ENCODE assay signal across 12 cellular contexts in the genomic region with DNA sequence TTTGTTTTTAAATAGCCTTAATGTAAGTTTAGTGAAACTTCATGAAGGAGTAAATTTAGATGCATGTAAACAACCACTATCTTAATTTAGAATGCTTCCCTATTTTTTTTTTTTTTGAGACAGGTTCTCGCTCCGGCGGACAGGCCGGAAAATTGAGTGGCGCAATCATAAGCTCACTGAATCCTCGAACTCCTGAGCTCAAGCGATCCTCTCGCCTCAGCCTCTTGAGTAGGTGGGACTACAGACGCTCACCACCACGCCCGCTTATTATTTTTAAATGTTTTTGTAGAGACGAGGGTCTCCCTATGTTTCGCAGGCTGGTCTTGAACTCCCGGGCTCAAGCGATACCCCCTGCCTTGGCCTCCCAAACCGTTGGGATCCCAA. TPM values are rescaled to one million over a fixed set of nuclear protein-coding genes. Genes with fewer than 3 reads are reported as not detected.
DNase-seq lines count a peak whose midpoint lies in the region; ATAC-seq, FAIRE-seq and TF ChIP-seq lines count a peak whose summit lies in the region.
"Had no signal": no experiment of that assay in that cellular context is flagged by ENCODE, and none has a peak within 500 bp of the region (broad histone marks: within the 10 kb centered on the region; RNA-seq: fewer than 3 reads in every experiment).

No MANE protein-coding gene starts in this region.

- no peak overlapping the region for H3K4me3 ChIP-seq in CD4-positive, CD25-positive, alpha-beta regulatory T cell (ENCODE audit: low read depth, low read length)
- peak overlapping the region in 1 of 2 experiments; percentile 85; a peak in 1 of 4 replicates for H3K4me3 ChIP-seq in HCT116 (replicated peaks in 1 of 2; ENCODE audit: low read depth in 1 of 2, low read length in 2 of 2)

- no peak for DNase-seq in CD4-positive, CD25-positive, alpha-beta regulatory T cell
- DNase-seq in HCT116 (ENCODE audit: low read depth, low spot score) (no peak), WTC11 (ENCODE audit: low spot score) (no peak), mesothelial cell of epicardium (ENCODE audit: low spot score in 2 of 2, unreplicated experiment in 2 of 2) (no peak), GM12892 (ENCODE audit: insufficient read length) (no peak), NCI-H1105 treated with DMSO at 0.1 percent for 48 hours (lab: John Stamatoyannopoulos, UW) (no peak), GM19239 (ENCODE audit: insufficient read length, low spot score) (no peak)
- DNase-seq: SJCRH30 had no signal

- peak overlapping the region; percentile 96 for H3K4me2 ChIP-seq in HCT116 (ENCODE audit: low read length)

- intact Hi-C loops in HCT116 (cut with micrococcal nuclease) = loop anchor here (2.0 kb wide), 1 partner anchor 75 kb away; a partner anchor contains a TSS

- peak overlapping the region; percentile 85 to 98 (median 92) for H3K4me3 Mint-ChIP-seq in CD4-positive, CD25-positive, alpha-beta regulatory T cell
- H3K4me3 Mint-ChIP-seq in WTC11 = peak overlapping the region; percentile 86
- H3K4me3 Mint-ChIP-seq in mesothelial cell of epicardium = peak overlapping the region; percentile 88

- RAD21 ChIA-PET in HCT116 (lab: Charles Lee; ENCODE audit: low non-redundant PET in 1 of 2, low total read pairs in 2 of 2, uncharacterized antibody in 2 of 2, unreplicated experiment in 2 of 2) = no interaction called here

- TF ChIP-seq CTCF in HCT116 (IDR thresholded peaks at IDR 0.05 in 2 of 3, conservative IDR thresholded peaks at IDR 0.05 in 1 of 3; ENCODE audit: borderline replicate concordance in 1 of 3, insufficient read depth in 1 of 3, low read depth in 2 of 3, low read length in 2 of 3) (no peak), WTC11 (IDR thresholded peaks at IDR 0.05) (no peak), mesothelial cell of epicardium (IDR thresholded peaks at IDR 0.05; ENCODE audit: unreplicated experiment) (no peak)

- TF ChIP-seq RAD21 in HCT116 (IDR thresholded peaks at IDR 0.05; ENCODE audit: low read depth) = no peak

- FAIRE-seq in GM12892 (lab: Jason Lieb, UNC) (no peak), GM19239 (lab: Jason Lieb, UNC) (no peak)
- FAIRE-seq: kidney had no signal

- no peaks in the 10 kb centered on the region for H3K9me3 Mint-ChIP-seq in CD4-positive, CD25-positive, alpha-beta regulatory T cell
- H3K9me3 Mint-ChIP-seq in WTC11 = no peaks in the 10 kb centered on the region
- no peaks in the 10 kb centered on the region for H3K9me3 Mint-ChIP-seq in mesothelial cell of epicardium

- peaks cover 12 to 43% (median 26%) of the 10 kb centered on the region in 4 donors for H3K4me1 Mint-ChIP-seq in CD4-positive, CD25-positive, alpha-beta regulatory T cell
- H3K4me1 Mint-ChIP-seq in WTC11 (peaks cover 7% of the 10 kb centered on the region), mesothelial cell of epicardium (peaks cover 14% of the 10 kb centered on the region)

- no peak for ATAC-seq in CD4-positive, CD25-positive, alpha-beta regulatory T cell (ENCODE audit: low read depth in 2 of 2)
- no peak for ATAC-seq in HCT116
- no peak for ATAC-seq in WTC11
- no peak for ATAC-seq in HG02973 (IDR thresholded peaks at IDR 0.05; ENCODE audit: unreplicated experiment)

- peak overlapping the region in 1 of 3 donors; percentile 91 for H3K27ac Mint-ChIP-seq in CD4-positive, CD25-positive, alpha-beta regulatory T cell
- H3K27ac Mint-ChIP-seq in WTC11 = no peak overlapping the region
- no peak overlapping the region for H3K27ac Mint-ChIP-seq in mesothelial cell of epicardium

- CTCF ChIA-PET in HCT116 (lab: Charles Lee) = no interaction called here
- CTCF ChIA-PET in WTC11 (lab: Charles Lee) = interaction anchor here (0.7 kb wide), 1 partner anchor 35 kb away, joined by 3 read pairs; no protein-coding TSS in a partner anchor

- H3K27me3 ChIP-seq in CD4-positive, CD25-positive, alpha-beta regulatory T cell (ENCODE audit: control insufficient read depth, insufficient read depth, low read length) = no peaks in the 10 kb centered on the region
- no peaks in the 10 kb centered on the region for H3K27me3 ChIP-seq in HCT116 (ENCODE audit: insufficient read depth, low read length)
- H3K27me3 ChIP-seq: SJCRH30 had no signal

- H3K36me3 ChIP-seq in CD4-positive, CD25-positive, alpha-beta regulatory T cell (ENCODE audit: control insufficient read depth, insufficient read depth, low read length) = no peaks in the 10 kb centered on the region
- 0 out of 4 replicates have a peak, but pooled peaks cover 1 to 3% of the 10 kb centered on the region in 2 experiments for H3K36me3 ChIP-seq in HCT116 (ENCODE audit: control insufficient read depth in 1 of 2, insufficient read depth in 2 of 2, low read length in 2 of 2)
- H3K36me3 ChIP-seq: cardiac muscle cell, SJCRH30 had no signal

- no peaks in the 10 kb centered on the region for H3K9me3 ChIP-seq in CD4-positive, CD25-positive, alpha-beta regulatory T cell (ENCODE audit: control insufficient read depth in 2 of 2, low read length in 2 of 2)
- H3K9me3 ChIP-seq in HCT116 (ENCODE audit: control insufficient read depth in 1 of 2, insufficient read depth in 1 of 2, low read depth in 1 of 2, low read length in 2 of 2) = no peaks in the 10 kb centered on the region
- H3K9me3 ChIP-seq: SJCRH30 had no signal

- no peaks in the 10 kb centered on the region for H3K27me3 Mint-ChIP-seq in CD4-positive, CD25-positive, alpha-beta regulatory T cell
- H3K27me3 Mint-ChIP-seq in WTC11 (ENCODE audit: low read depth) (peaks cover 25% of the 10 kb centered on the region), mesothelial cell of epicardium (ENCODE audit: low read depth) (no peaks in the 10 kb centered on the region)

- no peaks in the 10 kb centered on the region for H3K36me3 Mint-ChIP-seq in CD4-positive, CD25-positive, alpha-beta regulatory T cell
- no peaks in the 10 kb centered on the region for H3K36me3 Mint-ChIP-seq in WTC11
- H3K36me3 Mint-ChIP-seq in mesothelial cell of epicardium = no peaks in the 10 kb centered on the region

- BruUV-seq in HCT116 (replicated peaks; lab: Mats Ljungman, UMichigan) = no TSS peak

- POLR2A ChIA-PET in HCT116 (lab: Charles Lee) (no interaction called here), WTC11 (lab: Charles Lee) (no interaction called here)

- peaks cover 11% of the 10 kb centered on the region for H3K4me1 ChIP-seq in CD4-positive, CD25-positive, alpha-beta regulatory T cell (ENCODE audit: control insufficient read depth, insufficient read depth, low read length, poor library complexity, severe bottlenecking)
- peaks cover 0 to 25% of the 10 kb centered on the region in 2 experiments; a peak in 2 of 4 replicates for H3K4me1 ChIP-seq in HCT116 (ENCODE audit: control insufficient read depth in 1 of 2, insufficient read depth in 2 of 2, low read length in 2 of 2)

- no peaks in the 10 kb centered on the region for H3K9me2 ChIP-seq in HCT116 (ENCODE audit: insufficient read depth)

- no peak overlapping the region for H2AFZ ChIP-seq in HCT116 (ENCODE audit: low read depth, low read length, poor library complexity, severe bottlenecking)

- TF ChIP-seq POLR2A in HCT116 (IDR thresholded peaks at IDR 0.05; ENCODE audit: borderline replicate concordance, extremely low read depth, insufficient read depth, insufficient read length) (no peak), GM12892 (IDR thresholded peaks at IDR 0.05; ENCODE audit: low read depth, low read length) (no peak)

- no peaks in the 10 kb centered on the region for H4K20me1 ChIP-seq in HCT116 (ENCODE audit: insufficient read depth)

- no peak overlapping the region for H3K27ac ChIP-seq in CD4-positive, CD25-positive, alpha-beta regulatory T cell (ENCODE audit: insufficient read depth, low read length, poor library complexity, severe bottlenecking)
- no peak overlapping the region for H3K27ac ChIP-seq in HCT116 (ENCODE audit: low read depth, low read length)
- H3K27ac ChIP-seq: cardiac muscle cell, KMS-11, SJCRH30 had no signal

- peaks cover 24% of the 10 kb centered on the region for H3K79me2 ChIP-seq in HCT116 (ENCODE audit: insufficient read depth, low read length)

- H3K9ac ChIP-seq in HCT116 (ENCODE audit: low read length) = no peak overlapping the region

TF ChIP-seq in HCT116, 20 proteins besides CTCF, POLR2A, EP300 and RAD21 (continues in another document):
- TF ChIP-seq CBX3 (IDR thresholded peaks at IDR 0.05; ENCODE audit: low read depth) = no peak
- no peak for TF ChIP-seq EGR1 (IDR thresholded peaks at IDR 0.05; ENCODE audit: low read depth)

TF ChIP-seq in WTC11, 78 proteins besides CTCF, POLR2A, EP300 and RAD21 (continues in another document):
- TF ChIP-seq ZNF396 (CRISPR knock-in tag; IDR thresholded peaks at IDR 0.05; ENCODE audit: borderline replicate concordance) = no peak
- TF ChIP-seq MXD4 (CRISPR knock-in tag; IDR thresholded peaks at IDR 0.05; ENCODE audit: borderline replicate concordance) = no peak
- TF ChIP-seq NFYB (CRISPR knock-in tag; conservative IDR thresholded peaks at IDR 0.05; ENCODE audit: low read depth) = no peak
- TF ChIP-seq, protein P1, sequence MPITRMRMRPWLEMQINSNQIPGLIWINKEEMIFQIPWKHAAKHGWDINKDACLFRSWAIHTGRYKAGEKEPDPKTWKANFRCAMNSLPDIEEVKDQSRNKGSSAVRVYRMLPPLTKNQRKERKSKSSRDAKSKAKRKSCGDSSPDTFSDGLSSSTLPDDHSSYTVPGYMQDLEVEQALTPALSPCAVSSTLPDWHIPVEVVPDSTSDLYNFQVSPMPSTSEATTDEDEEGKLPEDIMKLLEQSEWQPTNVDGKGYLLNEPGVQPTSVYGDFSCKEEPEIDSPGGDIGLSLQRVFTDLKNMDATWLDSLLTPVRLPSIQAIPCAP (CRISPR knock-in tag; IDR thresholded peaks at IDR 0.05) = no peak
- no peak for TF ChIP-seq GRHL2 (CRISPR knock-in tag; IDR thresholded peaks at IDR 0.05; ENCODE audit: insufficient replicate concordance, severe bottlenecking)
- no peak for TF ChIP-seq TEAD4 (CRISPR knock-in tag; IDR thresholded peaks at IDR 0.05)

RNA-seq across cellular contexts. Expression of a gene that starts 1.6 kb away (rescaled TPM):
- 8.4 TPM for total RNA-seq in CD4-positive, CD25-positive, alpha-beta regulatory T cell
- 10 to 100 TPM; 17.5 to 29.5 (median 26.0) TPM for polyA plus RNA-seq in CD4-positive, CD25-positive, alpha-beta regulatory T cell
- 22.3 TPM for total RNA-seq in HCT116 (2021; ENCODE audit: unreplicated experiment)
- polyA plus RNA-seq in HCT116 (2012) = 4.2 and 9.6 TPM in 2 replicates
- 8.0 to 8.9 TPM (median 8.4 TPM) in 3 replicates for total RNA-seq in WTC11 (2021)
- 7.8 to 8.6 TPM (median 8.1 TPM) in 3 replicates for total RNA-seq in mesothelial cell of epicardium
- polyA plus RNA-seq in GM12892 (2012; ENCODE audit: missing spikeins) = 23.2 TPM

RNA-seq across cellular contexts. Expression of a gene that starts 26.7 kb away (rescaled TPM):
- total RNA-seq in CD4-positive, CD25-positive, alpha-beta regulatory T cell = 0.64 TPM
- polyA plus RNA-seq in CD4-positive, CD25-positive, alpha-beta regulatory T cell = 1 to 10 TPM in 2 of 4 donors, under 1 TPM in 2; 0.20 to 1.2 (median 1.0) TPM
- total RNA-seq in HCT116 (2021; ENCODE audit: unreplicated experiment) = 4.8 TPM
- 1.2 and 2.2 TPM in 2 replicates for polyA plus RNA-seq in HCT116 (2012)
- 17.2 to 21.8 TPM (median 20.8 TPM) in 3 replicates for total RNA-seq in WTC11 (2021)
- total RNA-seq in mesothelial cell of epicardium = 22.0 to 23.2 TPM (median 22.7 TPM) in 3 replicates
- 5.4 TPM for polyA plus RNA-seq in GM12892 (2012; ENCODE audit: missing spikeins)

RNA-seq across cellular contexts. Expression of a gene that starts 26.9 kb away (rescaled TPM):
- 8.4 TPM for total RNA-seq in CD4-positive, CD25-positive, alpha-beta regulatory T cell
- polyA plus RNA-seq in CD4-positive, CD25-positive, alpha-beta regulatory T cell = 1 to 10 TPM; 6.1 to 8.1 (median 7.6) TPM
- 11.3 TPM for total RNA-seq in HCT116 (2021; ENCODE audit: unreplicated experiment)
- polyA plus RNA-seq in HCT116 (2012) = 1.8 and 3.1 TPM in 2 replicates
- total RNA-seq in WTC11 (2021) = 8.9 to 10.4 TPM (median 10.2 TPM) in 3 replicates
- total RNA-seq in mesothelial cell of epicardium = 34.9 to 39.2 TPM (median 36.7 TPM) in 3 replicates
- 17.8 TPM for polyA plus RNA-seq in GM12892 (2012; ENCODE audit: missing spikeins)
